18 cellular contexts compared by ENCODE assay signal in genomic region chr3:122481390-122481789, GRCh38. TPM values are rescaled to one million over a fixed set of nuclear protein-coding genes. Genes with fewer than 3 reads are reported as not detected.
DNase-seq lines count a peak whose midpoint lies in the region; ATAC-seq, FAIRE-seq and TF ChIP-seq lines count a peak whose summit lies in the region.
"Had no signal": no experiment of that assay in that cellular context is flagged by ENCODE, and none has a peak within 500 bp of the region (broad histone marks: within the 10 kb centered on the region; RNA-seq: fewer than 3 reads in every experiment).

No MANE protein-coding gene starts in this region.

- intact Hi-C loops in activated CD4-positive, alpha-beta T cell treated with anti-CD3 and anti-CD28 coated beads for 36 hours (cut with DNase I, micrococcal nuclease), result loop anchor here (2.0 kb wide), 1 partner anchor 17 kb away; no protein-coding TSS in a partner anchor
- intact Hi-C loops in natural killer cell (cut with micrococcal nuclease), result no loop called here

- no peak for FAIRE-seq in GM12891 (lab: Jason Lieb, UNC)
- FAIRE-seq: D721Med had no signal

- DNase-seq in activated CD4-positive, alpha-beta T cell treated with anti-CD3 and anti-CD28 coated beads for 36 hours, result no peak
- DNase-seq in activated CD4-positive, alpha-beta T cell treated with anti-CD3 and anti-CD28 coated beads, Interleukin-2, amount 10 ng/mL, durations not matched to agents 7 days and 5 days, result no peak
- no peak for DNase-seq in natural killer cell treated with Interleukin-12 subunit alpha and Interleukin-12 subunit beta and Interleukin-15 and Interleukin-18, amount 100 ng/mL, for 72 hours (ENCODE audit: low spot score)
- no peak for DNase-seq in natural killer cell
- no peak for DNase-seq in mesothelial cell of epicardium (ENCODE audit: low spot score in 2 of 2, unreplicated experiment in 2 of 2)
- DNase-seq in GM12891 (ENCODE audit: insufficient read length, low spot score), result no peak
- no peak for DNase-seq in SKM-1 (lab: John Stamatoyannopoulos, UW; ENCODE audit: unreplicated experiment)
- DNase-seq: 8988T; CD8-positive, alpha-beta memory T cell; DMS79; GOT3; NCI-H1092; NCI-H146; NCI-H2081; NCI-H748 treated with DMSO at 0.1 percent for 48 hours; PC-3 had no signal

- H3K4me3 Mint-ChIP-seq in activated CD4-positive, alpha-beta T cell treated with anti-CD3 and anti-CD28 coated beads for 36 hours, result no peak overlapping the region
- H3K4me3 Mint-ChIP-seq in activated CD4-positive, alpha-beta T cell treated with anti-CD3 and anti-CD28 coated beads, Interleukin-2, amount 10 ng/mL, durations not matched to agents 7 days and 5 days, result no peak overlapping the region
- peak overlapping the region; percentile 4 for H3K4me3 Mint-ChIP-seq in natural killer cell treated with Interleukin-12 subunit alpha and Interleukin-12 subunit beta and Interleukin-15 and Interleukin-18, amount 100 ng/mL, for 72 hours
- H3K4me3 Mint-ChIP-seq in natural killer cell (no peak overlapping the region), mesothelial cell of epicardium (no peak overlapping the region)

- no peak overlapping the region for H3K27ac Mint-ChIP-seq in activated CD4-positive, alpha-beta T cell treated with anti-CD3 and anti-CD28 coated beads for 36 hours
- H3K27ac Mint-ChIP-seq in activated CD4-positive, alpha-beta T cell treated with anti-CD3 and anti-CD28 coated beads, Interleukin-2, amount 10 ng/mL, durations not matched to agents 7 days and 5 days, result no peak overlapping the region
- no peak overlapping the region for H3K27ac Mint-ChIP-seq in natural killer cell treated with Interleukin-12 subunit alpha and Interleukin-12 subunit beta and Interleukin-15 and Interleukin-18, amount 100 ng/mL, for 72 hours
- H3K27ac Mint-ChIP-seq in natural killer cell (peak overlapping the region in 1 of 2 donors; percentile 20), mesothelial cell of epicardium (peak overlapping the region; percentile 23)

- peaks cover 50% of the 10 kb centered on the region for H3K4me1 Mint-ChIP-seq in activated CD4-positive, alpha-beta T cell treated with anti-CD3 and anti-CD28 coated beads for 36 hours
- H3K4me1 Mint-ChIP-seq in activated CD4-positive, alpha-beta T cell treated with anti-CD3 and anti-CD28 coated beads, Interleukin-2, amount 10 ng/mL, durations not matched to agents 7 days and 5 days, result peaks cover 16% of the 10 kb centered on the region
- H3K4me1 Mint-ChIP-seq in natural killer cell treated with Interleukin-12 subunit alpha and Interleukin-12 subunit beta and Interleukin-15 and Interleukin-18, amount 100 ng/mL, for 72 hours (ENCODE audit: low read depth in 2 of 2), result peaks cover 30 to 35% of the 10 kb centered on the region in 2 donors
- peaks cover 41 to 45% of the 10 kb centered on the region in 2 donors for H3K4me1 Mint-ChIP-seq in natural killer cell
- H3K4me1 Mint-ChIP-seq in mesothelial cell of epicardium, result peaks cover 10% of the 10 kb centered on the region

- POLR2A ChIA-PET in activated CD4-positive, alpha-beta T cell treated with anti-CD3 and anti-CD28 coated beads for 36 hours (lab: Charles Lee), result no interaction called here
- POLR2A ChIA-PET in activated CD4-positive, alpha-beta T cell treated with anti-CD3 and anti-CD28 coated beads, Interleukin-2, amount 10 ng/mL, durations not matched to agents 7 days and 5 days (lab: Charles Lee), result no interaction called here

- TF ChIP-seq POLR2A in GM12891 (IDR thresholded peaks at IDR 0.05; ENCODE audit: low read depth, low read length), result no peak

- CTCF ChIA-PET in activated CD4-positive, alpha-beta T cell treated with anti-CD3 and anti-CD28 coated beads for 36 hours (lab: Charles Lee), result interaction anchor here (1.0 kb wide), 1 partner anchor 89 kb away, joined by 3 read pairs; no protein-coding TSS in a partner anchor
- CTCF ChIA-PET in activated CD4-positive, alpha-beta T cell treated with anti-CD3 and anti-CD28 coated beads, Interleukin-2, amount 10 ng/mL, durations not matched to agents 7 days and 5 days (lab: Charles Lee), result interaction anchor here (0.6 kb wide), 1 partner anchor 24 kb away, joined by 3 read pairs; no protein-coding TSS in a partner anchor

- H3K9me3 Mint-ChIP-seq in activated CD4-positive, alpha-beta T cell treated with anti-CD3 and anti-CD28 coated beads for 36 hours (ENCODE audit: low read depth), result peaks cover 3% of the 10 kb centered on the region
- no peaks in the 10 kb centered on the region for H3K9me3 Mint-ChIP-seq in activated CD4-positive, alpha-beta T cell treated with anti-CD3 and anti-CD28 coated beads, Interleukin-2, amount 10 ng/mL, durations not matched to agents 7 days and 5 days
- H3K9me3 Mint-ChIP-seq in natural killer cell treated with Interleukin-12 subunit alpha and Interleukin-12 subunit beta and Interleukin-15 and Interleukin-18, amount 100 ng/mL, for 72 hours, result no peaks in the 10 kb centered on the region
- H3K9me3 Mint-ChIP-seq in natural killer cell (no peaks in the 10 kb centered on the region), mesothelial cell of epicardium (no peaks in the 10 kb centered on the region)
- H3K9me3 Mint-ChIP-seq: CD8-positive, alpha-beta memory T cell had no signal

- ATAC-seq in activated CD4-positive, alpha-beta T cell treated with anti-CD3 and anti-CD28 coated beads for 36 hours, result peak; percentile 43
- peak in 1 of 2 donors; percentile 44 for ATAC-seq in natural killer cell treated with Interleukin-12 subunit alpha and Interleukin-12 subunit beta and Interleukin-15 and Interleukin-18, amount 100 ng/mL, for 72 hours
- ATAC-seq in natural killer cell (no peak), HG03280 (IDR thresholded peaks at IDR 0.05; ENCODE audit: unreplicated experiment) (no peak)
- ATAC-seq: PC-3 had no signal

- TF ChIP-seq CTCF in natural killer cell (IDR thresholded peaks at IDR 0.05), result no peak
- TF ChIP-seq CTCF in mesothelial cell of epicardium (IDR thresholded peaks at IDR 0.05; ENCODE audit: unreplicated experiment), result no peak

- H3K27me3 Mint-ChIP-seq in activated CD4-positive, alpha-beta T cell treated with anti-CD3 and anti-CD28 coated beads for 36 hours, result no peaks in the 10 kb centered on the region
- no peaks in the 10 kb centered on the region for H3K27me3 Mint-ChIP-seq in activated CD4-positive, alpha-beta T cell treated with anti-CD3 and anti-CD28 coated beads, Interleukin-2, amount 10 ng/mL, durations not matched to agents 7 days and 5 days
- no peaks in the 10 kb centered on the region for H3K27me3 Mint-ChIP-seq in natural killer cell treated with Interleukin-12 subunit alpha and Interleukin-12 subunit beta and Interleukin-15 and Interleukin-18, amount 100 ng/mL, for 72 hours
- H3K27me3 Mint-ChIP-seq in natural killer cell (ENCODE audit: low read depth in 2 of 2), result no peaks in the 10 kb centered on the region
- no peaks in the 10 kb centered on the region for H3K27me3 Mint-ChIP-seq in mesothelial cell of epicardium (ENCODE audit: low read depth)
- H3K27me3 Mint-ChIP-seq: CD8-positive, alpha-beta memory T cell had no signal

- H3K36me3 Mint-ChIP-seq in activated CD4-positive, alpha-beta T cell treated with anti-CD3 and anti-CD28 coated beads for 36 hours (ENCODE audit: low read depth), result peaks cover 21% of the 10 kb centered on the region
- H3K36me3 Mint-ChIP-seq in activated CD4-positive, alpha-beta T cell treated with anti-CD3 and anti-CD28 coated beads, Interleukin-2, amount 10 ng/mL, durations not matched to agents 7 days and 5 days (ENCODE audit: low read depth), result peaks cover 18% of the 10 kb centered on the region
- no peaks in the 10 kb centered on the region for H3K36me3 Mint-ChIP-seq in natural killer cell treated with Interleukin-12 subunit alpha and Interleukin-12 subunit beta and Interleukin-15 and Interleukin-18, amount 100 ng/mL, for 72 hours
- H3K36me3 Mint-ChIP-seq in natural killer cell, result no peaks in the 10 kb centered on the region
- H3K36me3 Mint-ChIP-seq in mesothelial cell of epicardium, result peaks cover 4% of the 10 kb centered on the region

TF ChIP-seq in GM12891, 5 proteins besides CTCF, POLR2A, EP300 and RAD21:
- TF ChIP-seq TAF1 (IDR thresholded peaks at IDR 0.05; ENCODE audit: low read depth, low read length) (no peak), SPI1 (IDR thresholded peaks at IDR 0.05; ENCODE audit: low read depth, low read length) (no peak), PAX5 (IDR thresholded peaks at IDR 0.05; ENCODE audit: insufficient read depth, low read length, severe bottlenecking) (no peak), POLR2AphosphoS5 (IDR thresholded peaks at IDR 0.05; ENCODE audit: low read depth, low read length) (no peak), POU2F2 (IDR thresholded peaks at IDR 0.05; ENCODE audit: low read depth, low read length) (no peak)
TF ChIP-seq in GM12891: peak in this region for 0.

RNA-seq across cellular contexts. Expression of gene KPNA1, which starts 33.3 kb away (rescaled TPM):
- total RNA-seq in activated CD4-positive, alpha-beta T cell treated with anti-CD3 and anti-CD28 coated beads for 36 hours, result 10 to 100 TPM; 37.5 to 42.6 TPM
- 10 to 100 TPM; 48.8 to 53.3 TPM for total RNA-seq in activated CD4-positive, alpha-beta T cell treated with anti-CD3 and anti-CD28 coated beads, Interleukin-2, amount 10 ng/mL, durations not matched to agents 7 days and 5 days
- 10 to 100 TPM; 55.9 to 64.7 TPM for total RNA-seq in natural killer cell treated with Interleukin-12 subunit alpha and Interleukin-12 subunit beta and Interleukin-15 and Interleukin-18, amount 100 ng/mL, for 72 hours
- 10 to 100 TPM; 62.3 to 67.1 (median 63.1) TPM for total RNA-seq in natural killer cell
- total RNA-seq in mesothelial cell of epicardium, result 63.4 to 66.3 TPM (median 65.6 TPM) in 3 replicates
- 15.7 TPM for polyA plus RNA-seq in GM12891 (2012; ENCODE audit: low read depth, missing spikeins)
